In the genomic region with DNA sequence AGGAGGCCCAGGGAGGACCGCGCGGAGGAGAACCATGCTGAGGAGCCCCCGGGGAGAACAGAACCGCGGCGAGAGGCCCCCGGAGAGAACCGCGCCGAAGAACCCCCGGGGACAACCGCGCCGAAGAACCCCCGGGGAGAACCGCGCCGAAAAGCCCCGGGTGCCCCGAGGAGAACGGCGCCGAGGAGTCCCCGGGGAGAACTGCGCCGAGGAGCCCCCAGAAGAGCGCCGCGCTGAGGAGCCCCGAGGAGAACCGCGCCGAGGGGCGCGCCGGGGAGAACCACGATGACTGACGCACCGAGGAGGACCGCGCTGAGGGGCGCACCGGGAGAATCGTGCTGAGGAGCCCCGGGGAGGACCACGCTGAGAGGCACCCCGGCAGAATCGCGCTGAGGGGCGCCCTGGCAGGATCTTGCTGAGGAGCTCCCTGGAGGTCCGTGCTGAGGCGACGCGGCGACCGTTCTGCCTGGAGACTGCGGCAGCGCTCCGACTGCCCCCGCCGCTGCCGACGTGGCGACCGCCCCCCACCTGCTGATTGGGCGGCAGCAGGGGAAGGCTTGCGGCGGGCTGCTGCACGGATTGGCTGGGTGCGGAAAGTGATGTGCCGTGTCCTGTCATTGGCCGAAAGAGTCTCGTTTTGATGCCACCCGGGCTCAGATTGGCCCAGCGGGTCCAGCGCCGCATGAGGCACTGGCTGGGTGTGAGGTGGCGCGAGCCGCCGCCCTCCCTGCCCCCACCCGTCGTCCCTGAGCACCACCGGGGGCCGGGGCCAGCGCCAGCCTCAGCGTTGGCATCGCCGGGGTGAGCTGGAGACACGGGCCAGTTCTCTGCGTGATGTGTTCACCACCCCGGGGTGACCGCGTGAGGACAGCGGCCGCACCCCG, we compare ENCODE assay signal across 8 cellular contexts. TPM values are rescaled to one million over a fixed set of nuclear protein-coding genes. Genes with fewer than 3 reads are reported as not detected.
DNase-seq lines count a peak whose midpoint lies in the region; ATAC-seq, FAIRE-seq and TF ChIP-seq lines count a peak whose summit lies in the region.

KCNQ1OT1 (minus strand) TSS at position 464 of the 884 bp plus-strand sequence.

- peak; percentile 99 for TF ChIP-seq POLR2A in GM12892 (IDR thresholded peaks at IDR 0.05; ENCODE audit: low read depth, low read length)

- no peaks in the 10 kb centered on the region for H3K27me3 ChIP-seq in right atrium auricular region

- H3K36me3 Mint-ChIP-seq in T-helper 1 cell treated with Interleukin-12 subunit alpha and Interleukin-12 subunit beta and Interleukin-4 antibody, amounts not matched to agents 30 μg/mL and 1 μg/mL, for 36 hours (ENCODE audit: low read depth), result no peaks in the 10 kb centered on the region

- no peaks in the 10 kb centered on the region for H3K9me3 ChIP-seq in right atrium auricular region

- peak within 1 kb of the TSS; percentile 89 to 92 for H3K27ac ChIP-seq in right atrium auricular region

- peak; percentile 87 for FAIRE-seq in GM12892 (lab: Jason Lieb, UNC)
- no peak for FAIRE-seq in urothelium cell line (lab: Jason Lieb, UNC)

- H3K36me3 ChIP-seq in right atrium auricular region, result no peaks in the 10 kb centered on the region

- peak; percentile 94 for DNase-seq in GM12892 (ENCODE audit: insufficient read length)
- DNase-seq in NCI-H1417 treated with DMSO at 0.1 percent for 48 hours (lab: John Stamatoyannopoulos, UW), result peak; percentile 31
- peak; percentile 30 to 95 (median 84) for DNase-seq in amygdala (lab: John Stamatoyannopoulos, UW)
- DNase-seq in right atrium auricular region (ENCODE audit: low spot score), result peak; percentile 95
- DNase-seq in pulmonary artery endothelial cell (ENCODE audit: low read depth, low spot score), result peak; percentile 64
- DNase-seq in urothelium cell line (ENCODE audit: low spot score), result peak; percentile 90

- TF ChIP-seq CTCF in right atrium auricular region (IDR thresholded peaks at IDR 0.05), result no peak

- no peaks in the 10 kb centered on the region for H3K27me3 Mint-ChIP-seq in T-helper 1 cell treated with Interleukin-12 subunit alpha and Interleukin-12 subunit beta and Interleukin-4 antibody, amounts not matched to agents 30 μg/mL and 1 μg/mL, for 36 hours (ENCODE audit: low read depth)

- peak; percentile 89 for ATAC-seq in HG02763 (IDR thresholded peaks at IDR 0.05; ENCODE audit: unreplicated experiment)

- H3K4me3 Mint-ChIP-seq in T-helper 1 cell treated with Interleukin-12 subunit alpha and Interleukin-12 subunit beta and Interleukin-4 antibody, amounts not matched to agents 30 μg/mL and 1 μg/mL, for 36 hours, result peak within 1 kb of the TSS; percentile 80

- H3K4me3 ChIP-seq in right atrium auricular region, result peak within 1 kb of the TSS; percentile 68 to 70

- peaks cover 0 to 23% of the 10 kb centered on the region in 2 donors for H3K4me1 ChIP-seq in right atrium auricular region

- H3K4me1 Mint-ChIP-seq in T-helper 1 cell treated with Interleukin-12 subunit alpha and Interleukin-12 subunit beta and Interleukin-4 antibody, amounts not matched to agents 30 μg/mL and 1 μg/mL, for 36 hours (ENCODE audit: low read depth), result peaks cover 7% of the 10 kb centered on the region

- no peaks in the 10 kb centered on the region for H3K9me3 Mint-ChIP-seq in T-helper 1 cell treated with Interleukin-12 subunit alpha and Interleukin-12 subunit beta and Interleukin-4 antibody, amounts not matched to agents 30 μg/mL and 1 μg/mL, for 36 hours

- peak within 1 kb of the TSS; percentile 77 for H3K27ac Mint-ChIP-seq in T-helper 1 cell treated with Interleukin-12 subunit alpha and Interleukin-12 subunit beta and Interleukin-4 antibody, amounts not matched to agents 30 μg/mL and 1 μg/mL, for 36 hours

RNA-seq across cellular contexts. Expression of gene KCNQ1OT1, which starts in this region (rescaled TPM):
- 0.53 TPM for polyA plus RNA-seq in GM12892 (2012; ENCODE audit: missing spikeins)
- total RNA-seq in right atrium auricular region, result under 1 TPM; 0.35 to 0.37 TPM
- 0.53 and 1.1 TPM in 2 replicates for total RNA-seq in pulmonary artery endothelial cell

Comparison
In these comparisons a context has a peak if more than half of its experiments do, and no peak if none do; other contexts are left out.
1. Peak in every context shown above with its lines: DNase-seq, ATAC-seq, H3K4me3 ChIP-seq and H3K27ac ChIP-seq.
2. Peak in DNase-seq, H3K4me3 ChIP-seq and H3K27ac ChIP-seq in right atrium auricular region; RNA of the gene not detected or under 1 TPM.
3. DNase-seq: peak in every context shown above with its lines; median percentile 95 in right atrium auricular region; 94 in GM12892; 90 in urothelium cell line; 84 in amygdala; 64 in pulmonary artery endothelial cell; 31 in NCI-H1417 treated with DMSO at 0.1 percent for 48 hours.